ENCODE assay signal across 8 cellular contexts in genomic region chr10:73413108-73413527, GRCh38. TPM values are rescaled to one million over a fixed set of nuclear protein-coding genes. Genes with fewer than 3 reads are reported as not detected.
DNase-seq lines count a peak whose midpoint lies in the region; ATAC-seq and TF ChIP-seq lines count a peak whose summit lies in the region.

No MANE protein-coding gene starts in this region.

- no peaks in the 10 kb centered on the region for H3K27me3 ChIP-seq in BE2C

- TF ChIP-seq CTCF in BE2C (IDR thresholded peaks at IDR 0.05; ENCODE audit: low read depth, low read length) (no peak), osteocyte (IDR thresholded peaks at IDR 0.05) (no peak)

- H3K9me3 ChIP-seq in BE2C = no peaks in the 10 kb centered on the region

- no peaks in the 10 kb centered on the region for H3K36me3 ChIP-seq in BE2C

- H3K27ac Mint-ChIP-seq in activated T-helper 17 cell treated with anti-CD3 and anti-CD28 coated beads, Interleukin-2, amount 50 U/mL, for 72 hours = peak overlapping the region; percentile 95
- peak overlapping the region; percentile 92 for H3K27ac Mint-ChIP-seq in osteocyte (ENCODE audit: unreplicated experiment)

- peak overlapping the region; percentile 92 for H3K4me3 Mint-ChIP-seq in activated T-helper 17 cell treated with anti-CD3 and anti-CD28 coated beads, Interleukin-2, amount 50 U/mL, for 72 hours
- H3K4me3 Mint-ChIP-seq in osteocyte (ENCODE audit: unreplicated experiment) = peak overlapping the region; percentile 83

- peaks cover 28% of the 10 kb centered on the region for H3K4me1 Mint-ChIP-seq in activated T-helper 17 cell treated with anti-CD3 and anti-CD28 coated beads, Interleukin-2, amount 50 U/mL, for 72 hours
- H3K4me1 Mint-ChIP-seq in osteocyte (ENCODE audit: unreplicated experiment) = peaks cover 24% of the 10 kb centered on the region

- H3K27me3 Mint-ChIP-seq in activated T-helper 17 cell treated with anti-CD3 and anti-CD28 coated beads, Interleukin-2, amount 50 U/mL, for 72 hours = no peaks in the 10 kb centered on the region
- no peaks in the 10 kb centered on the region for H3K27me3 Mint-ChIP-seq in osteocyte (ENCODE audit: unreplicated experiment)

- H3K4me3 ChIP-seq in BE2C (ENCODE audit: low read depth, low read length) = peak overlapping the region; percentile 95

- H3K9me3 Mint-ChIP-seq in activated T-helper 17 cell treated with anti-CD3 and anti-CD28 coated beads, Interleukin-2, amount 50 U/mL, for 72 hours = no peaks in the 10 kb centered on the region
- H3K9me3 Mint-ChIP-seq in osteocyte (ENCODE audit: unreplicated experiment) = no peaks in the 10 kb centered on the region

- H3K4me1 ChIP-seq in BE2C = no peaks in the 10 kb centered on the region; the same call in 1 of the 2 replicates

- ATAC-seq in GM18517 (IDR thresholded peaks at IDR 0.05; ENCODE audit: unreplicated experiment) (peak; percentile 24), HG02973 (IDR thresholded peaks at IDR 0.05; ENCODE audit: unreplicated experiment) (peak; percentile 29)
- ATAC-seq in activated T-helper 17 cell treated with anti-CD3 and anti-CD28 coated beads, Interleukin-2, amount 50 U/mL, for 72 hours (replicated peaks) = peak; percentile 35

- peaks cover 44% of the 10 kb centered on the region for H3K36me3 Mint-ChIP-seq in activated T-helper 17 cell treated with anti-CD3 and anti-CD28 coated beads, Interleukin-2, amount 50 U/mL, for 72 hours (ENCODE audit: low read depth)
- peaks cover 5% of the 10 kb centered on the region for H3K36me3 Mint-ChIP-seq in osteocyte (ENCODE audit: unreplicated experiment)

- DNase-seq in BE2C (peak; percentile 22), NCI-H2196 treated with DMSO at 0.1 percent for 48 hours (lab: John Stamatoyannopoulos, UW; ENCODE audit: unreplicated experiment) (peak; percentile 5), germinal center (ENCODE audit: low spot score) (peak; percentile 41), osteocyte (ENCODE audit: extremely low spot score, unreplicated experiment) (no peak), CD1c-positive myeloid dendritic cell (ENCODE audit: extremely low spot score) (no peak)

RNA-seq across cellular contexts. Expression of gene ANXA7, which starts 0.7 kb away (rescaled TPM):
- 47.3 TPM for polyA plus RNA-seq in BE2C (2012; ENCODE audit: insufficient read depth, insufficient read length, low read depth)
- 100 to 1,000 TPM in 1 of 2 donors, 10 to 100 TPM in 1; 90.1 to 133 TPM for total RNA-seq in activated T-helper 17 cell treated with anti-CD3 and anti-CD28 coated beads, Interleukin-2, amount 50 U/mL, for 72 hours
- total RNA-seq in osteocyte = 83.5 and 93.7 TPM in 2 replicates

RNA-seq across cellular contexts. Expression of gene MSS51, which starts 20.2 kb away (rescaled TPM):
- polyA plus RNA-seq in BE2C (2012; ENCODE audit: insufficient read depth, insufficient read length, low read depth) = 1.4 TPM
- 1 to 10 TPM; 4.9 to 7.3 TPM for total RNA-seq in activated T-helper 17 cell treated with anti-CD3 and anti-CD28 coated beads, Interleukin-2, amount 50 U/mL, for 72 hours
- total RNA-seq in osteocyte = 2.6 and 2.8 TPM in 2 replicates

RNA-seq across cellular contexts. Expression of gene CFAP70, which starts 54.5 kb away (rescaled TPM):
- polyA plus RNA-seq in BE2C (2012; ENCODE audit: insufficient read depth, insufficient read length, low read depth) = 0.79 TPM
- total RNA-seq in activated T-helper 17 cell treated with anti-CD3 and anti-CD28 coated beads, Interleukin-2, amount 50 U/mL, for 72 hours = under 1 TPM; 0.73 to 0.74 TPM
- total RNA-seq in osteocyte = 0.86 and 1.2 TPM in 2 replicates

Comparison
In these comparisons a context has a peak if more than half of its experiments do, and no peak if none do; other contexts are left out.
1. DNase-seq: peak in BE2C (single experiment), NCI-H2196 treated with DMSO at 0.1 percent for 48 hours (single experiment) and germinal center (single experiment); none in osteocyte (single experiment) and CD1c-positive myeloid dendritic cell (single experiment).
2. Peak in every context shown above with its lines, with median percentiles within 50 percentile points of each other: ATAC-seq.